10 cellular contexts compared by ENCODE assay signal in genomic region chr12:3704512-3705348, GRCh38. TPM values are rescaled to one million over a fixed set of nuclear protein-coding genes. Genes with fewer than 3 reads are reported as not detected.
DNase-seq lines count a peak whose midpoint lies in the region; ATAC-seq and TF ChIP-seq lines count a peak whose summit lies in the region.
"Had no signal": no experiment of that assay in that cellular context is flagged by ENCODE, and none has a peak within 500 bp of the region (broad histone marks: within the 10 kb centered on the region; RNA-seq: fewer than 3 reads in every experiment).

No MANE protein-coding gene starts in this region.

- H3K9me3 ChIP-seq in upper lobe of left lung: no peaks in the 10 kb centered on the region
- peaks cover 3% of the 10 kb centered on the region; the same call in 1 of the 2 replicates for H3K9me3 ChIP-seq in Karpas-422 (ENCODE audit: low read length)

- H3K4me1 ChIP-seq in upper lobe of left lung: peaks cover 0 to 8% (median 2%) of the 10 kb centered on the region in 4 donors
- peaks cover 10% of the 10 kb centered on the region for H3K4me1 ChIP-seq in Karpas-422 (ENCODE audit: low read length)

- H3K27me3 ChIP-seq in upper lobe of left lung: no peaks in the 10 kb centered on the region
- H3K27me3 ChIP-seq in Karpas-422 (ENCODE audit: low read length): no peaks in the 10 kb centered on the region

- H3K4me2 ChIP-seq in Karpas-422 (ENCODE audit: low read depth, low read length, poor library complexity, severe bottlenecking): no peak overlapping the region

- H3K27ac ChIP-seq in upper lobe of left lung (peak overlapping the region; percentile 36 to 82 (median 67)), Karpas-422 (ENCODE audit: low read length) (no peak overlapping the region)

- H3K9ac ChIP-seq in Karpas-422 (ENCODE audit: low read length): no peak overlapping the region

- no peaks in the 10 kb centered on the region for H4K20me1 ChIP-seq in Karpas-422 (ENCODE audit: insufficient read depth, low read depth, low read length)

- 23 to 32% methylated on average over 4 of the region's 4 CpGs for WGBS in upper lobe of left lung, 2 donors

- no peak overlapping the region for H2AFZ ChIP-seq in Karpas-422 (ENCODE audit: low read length)

- H3K36me3 ChIP-seq in upper lobe of left lung (no peaks in the 10 kb centered on the region), Karpas-422 (ENCODE audit: insufficient read depth, low read length) (no peaks in the 10 kb centered on the region; the same call in 1 of the 2 replicates)

- H3K27me3 Mint-ChIP-seq in activated CD8-positive, alpha-beta memory T cell treated with anti-CD3 and anti-CD28 coated beads, Interleukin-2, amount 10 ng/mL, durations not matched to agents 7 days and 5 days: no peaks in the 10 kb centered on the region
- H3K27me3 Mint-ChIP-seq in chondrocyte (ENCODE audit: low read depth): peaks cover 4% of the 10 kb centered on the region

- H3K4me3 ChIP-seq in upper lobe of left lung (no peak overlapping the region), Karpas-422 (ENCODE audit: low read length) (no peak overlapping the region)

- peak; percentile 61 for ATAC-seq in activated CD8-positive, alpha-beta memory T cell treated with anti-CD3 and anti-CD28 coated beads, Interleukin-2, amount 10 ng/mL, durations not matched to agents 7 days and 5 days
- ATAC-seq in upper lobe of left lung (ENCODE audit: low FRiP score in 2 of 2) (peak in 1 of 2 donors; percentile 71), HG03439 (IDR thresholded peaks at IDR 0.05; ENCODE audit: unreplicated experiment) (no peak)

- peaks cover 29% of the 10 kb centered on the region for H3K36me3 Mint-ChIP-seq in activated CD8-positive, alpha-beta memory T cell treated with anti-CD3 and anti-CD28 coated beads, Interleukin-2, amount 10 ng/mL, durations not matched to agents 7 days and 5 days
- peaks cover 2% of the 10 kb centered on the region for H3K36me3 Mint-ChIP-seq in chondrocyte (ENCODE audit: low read depth)

- peak overlapping the region; percentile 33 for H3K4me3 Mint-ChIP-seq in activated CD8-positive, alpha-beta memory T cell treated with anti-CD3 and anti-CD28 coated beads, Interleukin-2, amount 10 ng/mL, durations not matched to agents 7 days and 5 days
- H3K4me3 Mint-ChIP-seq in chondrocyte (ENCODE audit: unreplicated experiment): peak overlapping the region; percentile 25

- CTCF ChIA-PET in activated CD8-positive, alpha-beta memory T cell treated with anti-CD3 and anti-CD28 coated beads, Interleukin-2, amount 10 ng/mL, durations not matched to agents 7 days and 5 days (lab: Charles Lee): interaction anchor here (1.7 kb wide), 1 partner anchor 39 kb away, joined by 4 read pairs; no protein-coding TSS in a partner anchor

- peaks cover 7% of the 10 kb centered on the region for H3K9me3 Mint-ChIP-seq in activated CD8-positive, alpha-beta memory T cell treated with anti-CD3 and anti-CD28 coated beads, Interleukin-2, amount 10 ng/mL, durations not matched to agents 7 days and 5 days (ENCODE audit: low read depth)
- peaks cover 6% of the 10 kb centered on the region for H3K9me3 Mint-ChIP-seq in chondrocyte (ENCODE audit: low read depth)

- no peaks in the 10 kb centered on the region for H3K9me2 ChIP-seq in Karpas-422 (replicated peaks; ENCODE audit: insufficient read depth, low read length)

- peak overlapping the region; percentile 38 for H3K27ac Mint-ChIP-seq in activated CD8-positive, alpha-beta memory T cell treated with anti-CD3 and anti-CD28 coated beads, Interleukin-2, amount 10 ng/mL, durations not matched to agents 7 days and 5 days
- H3K27ac Mint-ChIP-seq in chondrocyte (ENCODE audit: unreplicated experiment): peak overlapping the region; percentile 29

- no peak for TF ChIP-seq POLR2A in upper lobe of left lung (IDR thresholded peaks at IDR 0.05)

- TF ChIP-seq CTCF in chondrocyte (IDR thresholded peaks at IDR 0.05): no peak
- TF ChIP-seq CTCF in upper lobe of left lung (IDR thresholded peaks at IDR 0.05): no peak

- no peak for DNase-seq in activated CD8-positive, alpha-beta memory T cell treated with anti-CD3 and anti-CD28 coated beads, Interleukin-2, amount 10 ng/mL, durations not matched to agents 7 days and 5 days
- no peak for DNase-seq in activated CD8-positive, alpha-beta memory T cell treated with anti-CD3 and anti-CD28 coated beads, Interleukin-2, amount 50 U/mL, for 48 hours
- DNase-seq in chondrocyte (ENCODE audit: low spot score): no peak
- peak; percentile 18 for DNase-seq in medulla oblongata (ENCODE audit: extremely low spot score)
- DNase-seq in upper lobe of left lung: no peak
- no peak for DNase-seq in Karpas-422
- DNase-seq in NCI-H526 (lab: John Stamatoyannopoulos, UW): no peak
- DNase-seq: C1 segment of cervical spinal cord; stimulated activated CD4-positive, alpha-beta T cell treated with anti-CD3 and anti-CD28 coated beads, Interleukin-1b, Interleukin-23, amount 100 ng/mL, for 48 hours had no signal

- peaks cover 40% of the 10 kb centered on the region for H3K79me2 ChIP-seq in Karpas-422 (ENCODE audit: low read length)

- peaks cover 13% of the 10 kb centered on the region for H3K4me1 Mint-ChIP-seq in activated CD8-positive, alpha-beta memory T cell treated with anti-CD3 and anti-CD28 coated beads, Interleukin-2, amount 10 ng/mL, durations not matched to agents 7 days and 5 days
- H3K4me1 Mint-ChIP-seq in chondrocyte (ENCODE audit: low read depth): peaks cover 10% of the 10 kb centered on the region

- no peak for TF ChIP-seq EP300 in upper lobe of left lung (IDR thresholded peaks at IDR 0.05)

RNA-seq across cellular contexts. Expression of gene CRACR2A, which starts 48.2 kb away (rescaled TPM):
- total RNA-seq in activated CD8-positive, alpha-beta memory T cell treated with anti-CD3 and anti-CD28 coated beads, Interleukin-2, amount 10 ng/mL, durations not matched to agents 7 days and 5 days: 10 to 100 TPM; 36.5 to 52.0 TPM
- total RNA-seq in chondrocyte (0.48 to 0.82 TPM (median 0.82 TPM) in 3 replicates), upper lobe of left lung (10 to 100 TPM in 2 of 6 donors, 1 to 10 TPM in 4; 5.5 to 19.9 (median 7.2) TPM)
- 22.3 and 29.3 TPM in 2 replicates for total RNA-seq in Karpas-422 (2014; rRNA removed; shearing (Covaris generic); ENCODE audit: low replicate concordance)
